ENCODE assay signal across 8 cellular contexts in genomic region chr11:65498042-65498726, GRCh38. TPM values are rescaled to one million over a fixed set of nuclear protein-coding genes. Genes with fewer than 3 reads are reported as not detected.
DNase-seq lines count a peak whose midpoint lies in the region; ATAC-seq, FAIRE-seq and TF ChIP-seq lines count a peak whose summit lies in the region.

No MANE protein-coding gene starts in this region.

- no peak for FAIRE-seq in H54 (lab: Jason Lieb, UNC)
- no peak for FAIRE-seq in D721Med (lab: Jason Lieb, UNC)

- intact Hi-C loops in PC-9 (cut with micrococcal nuclease; ENCODE audit: unreplicated experiment) (loop anchor here (2.0 to 10.0 kb wide), 3 partner anchors 41 to 287 kb away; partner anchors contain the start of genes AP5B1 and OVOL1), left ventricle myocardium superior (cut with micrococcal nuclease) (no loop called here), sigmoid colon (cut with DNase I) (no loop called here)

- peaks cover 61% of the 10 kb centered on the region for H3K79me2 ChIP-seq in PC-9 (ENCODE audit: low read depth)

- CTCF ChIA-PET in AG04449 (lab: Yijun Ruan, JAX) = interaction anchor here (0.8 to 3.9 kb wide), 11 partner anchors 10 to 83 kb away, joined by 3 to 27 read pairs (median 5); no protein-coding TSS in a partner anchor
- CTCF ChIA-PET in PC-9 (lab: Charles Lee) = interaction anchor here (1.1 kb wide), 2 partner anchors 21 to 223 kb away, joined by 3 read pairs; no protein-coding TSS in a partner anchor

- BruUV-seq in PC-9 (replicated peaks; lab: Mats Ljungman, UMichigan) = TSS peak; percentile 37

- H3K27me3 ChIP-seq in PC-9 (ENCODE audit: insufficient read depth, low read depth) (no peaks in the 10 kb centered on the region), sigmoid colon (no peaks in the 10 kb centered on the region)

- peak; percentile 15 for ATAC-seq in left ventricle myocardium superior
- no peak for ATAC-seq in HG03175 (IDR thresholded peaks at IDR 0.05; ENCODE audit: unreplicated experiment)

- H3K9me3 ChIP-seq in PC-9 (ENCODE audit: insufficient read depth, low read depth) (no peaks in the 10 kb centered on the region), sigmoid colon (no peaks in the 10 kb centered on the region)

- H3K4me1 ChIP-seq in PC-9 (replicated peaks; ENCODE audit: insufficient read depth) (peaks cover 33% of the 10 kb centered on the region), sigmoid colon (peaks cover 0 to 40% (median 39%) of the 10 kb centered on the region in 4 donors)

- peak overlapping the region; percentile 68 for H3K4me3 ChIP-seq in AG04449 (ENCODE audit: low read depth, low read length)
- H3K4me3 ChIP-seq in PC-9 = peak overlapping the region; percentile 99
- H3K4me3 ChIP-seq in sigmoid colon = peak overlapping the region; percentile 73 to 92 (median 84)

- peaks cover 39% of the 10 kb centered on the region for H4K20me1 ChIP-seq in PC-9 (ENCODE audit: insufficient read depth)

- peak overlapping the region; percentile 79 for H2AFZ ChIP-seq in PC-9

- DNase-seq in AG04449 (ENCODE audit: low read depth, low spot score) (no peak), H54 (ENCODE audit: insufficient read length, low spot score) (no peak), PC-9 (peak in 1 of 2 experiments; percentile 65), left ventricle myocardium superior (peak; percentile 43), sigmoid colon (peak; percentile 83), D721Med (ENCODE audit: insufficient read length, low spot score) (no peak)
- DNase-seq in activated naive CD4-positive, alpha-beta T cell treated with Interleukin-2 at 50 U/mL for 16 hours = peak; percentile 65

- H3K9me2 ChIP-seq in PC-9 (ENCODE audit: insufficient read depth) = no peaks in the 10 kb centered on the region

- TF ChIP-seq EP300 in sigmoid colon (IDR thresholded peaks at IDR 0.05) = no peak

- 1 to 2% methylated on average over 24 of the region's 24 CpGs for WGBS in sigmoid colon, 2 donors

- H3F3A ChIP-seq in PC-9 (ENCODE audit: insufficient read depth, low read depth) = peaks cover 75% of the 10 kb centered on the region

- H3K4me2 ChIP-seq in PC-9 = peak overlapping the region; percentile 99

- POLR2A ChIA-PET in AG04449 (lab: Yijun Ruan, JAX) = interaction anchor here (0.7 to 17.0 kb wide), 14 partner anchors 9 to 141 kb away, joined by 3 to 1229 read pairs (median 6); partner anchors contain the start of genes FRMD8, NEAT1 and SCYL1
- POLR2A ChIA-PET in PC-9 (lab: Charles Lee; ENCODE audit: unreplicated experiment) = interaction anchor here (0.6 to 2.8 kb wide), 21 partner anchors 9 to 1142 kb away, joined by 3 to 41 read pairs (median 8); partner anchors contain the start of gene NEAT1

- TF ChIP-seq POLR2A in H54 (IDR thresholded peaks at IDR 0.05; ENCODE audit: low read depth, low read length) = peak; percentile 36; the same call in 1 of the 2 replicates
- TF ChIP-seq POLR2A in sigmoid colon (IDR thresholded peaks at IDR 0.05) = no peak

- TF ChIP-seq CTCF in AG04449 (IDR thresholded peaks at IDR 0.05; ENCODE audit: insufficient read depth, low read length, missing control alignments) (no peak), PC-9 (conservative IDR thresholded peaks at IDR 0.05) (0 out of 2 replicates have a peak, but pooled peaks have one; percentile 7), sigmoid colon (IDR thresholded peaks at IDR 0.05) (no peak), D721Med (IDR thresholded peaks at IDR 0.05; ENCODE audit: insufficient read depth, missing control alignments) (no peak)

- H3K36me3 ChIP-seq in PC-9 (ENCODE audit: low read depth) (peaks cover 33% of the 10 kb centered on the region), sigmoid colon (peaks cover 18 to 29% (median 23%) of the 10 kb centered on the region in 4 donors)

- peak overlapping the region; percentile 97 for H3K27ac ChIP-seq in PC-9
- H3K27ac ChIP-seq in sigmoid colon = peak overlapping the region; percentile 92 to 100 (median 97)

RNA-seq across cellular contexts. Expression of gene MALAT1, which starts 0.7 kb away (rescaled TPM):
- 6,494 and 7,852 TPM in 2 replicates for total RNA-seq in PC-9 (2021)
- total RNA-seq in left ventricle myocardium superior = 7,191 TPM
- total RNA-seq in sigmoid colon = over 10,000 TPM; 10,511 to 32,672 (median 12,130) TPM
- 1,000 to 10,000 TPM in 1 of 3 donors, 100 to 1,000 TPM in 1, 1 to 10 TPM in 1; 6.6 to 1,968 (median 374) TPM for polyA plus RNA-seq in sigmoid colon

RNA-seq across cellular contexts. Expression of gene SCYL1, which starts 26.7 kb away (rescaled TPM):
- total RNA-seq in PC-9 (2021) (106 and 135 TPM in 2 replicates), left ventricle myocardium superior (60.4 TPM), sigmoid colon (100 to 1,000 TPM in 1 of 4 donors, 10 to 100 TPM in 3; 67.1 to 100 (median 77.7) TPM)
- 10 to 100 TPM; 57.3 to 66.1 (median 61.7) TPM for polyA plus RNA-seq in sigmoid colon

RNA-seq across cellular contexts. Expression of gene LTBP3, which starts 60.0 kb away (rescaled TPM):
- total RNA-seq in PC-9 (2021) (455 and 553 TPM in 2 replicates), left ventricle myocardium superior (77.5 TPM), sigmoid colon (100 to 1,000 TPM in 2 of 4 donors, 10 to 100 TPM in 2; 79.6 to 268 (median 117) TPM)
- 10 to 100 TPM in 1 of 3 donors, 1 to 10 TPM in 2; 3.9 to 34.0 (median 9.6) TPM for polyA plus RNA-seq in sigmoid colon

Comparison
In these comparisons a context has a peak if more than half of its experiments do, and no peak if none do; other contexts are left out.
1. DNase-seq: peak in activated naive CD4-positive, alpha-beta T cell treated with Interleukin-2 at 50 U/mL for 16 hours (single experiment), left ventricle myocardium superior (single experiment) and sigmoid colon (single experiment); none in AG04449 (single experiment), H54 (single experiment) and D721Med (single experiment).
2. Peak in every context shown above with its lines, with median percentiles within 50 percentile points of each other: H3K4me3 ChIP-seq.